Comparison of ENCODE assay signal across 8 cellular contexts in genomic region chr3:151871639-151872468, GRCh38. TPM values are rescaled to one million over a fixed set of nuclear protein-coding genes. Genes with fewer than 3 reads are reported as not detected.
A peak's percentile ranks its signal among the peaks of the same experiment; 100 is the strongest.
DNase-seq lines count a peak whose midpoint lies in the region; ATAC-seq and TF ChIP-seq lines count a peak whose summit lies in the region.

No MANE protein-coding gene starts in this region.

- intact Hi-C loops in activated CD8-positive, alpha-beta T cell treated with anti-CD3 and anti-CD28 coated beads for 36 hours (cut with micrococcal nuclease) = no loop called here

- H3K4me1 Mint-ChIP-seq in activated CD8-positive, alpha-beta T cell treated with anti-CD3 and anti-CD28 coated beads for 36 hours (ENCODE audit: low read depth) = peaks cover 17% of the 10 kb centered on the region

- H3K27ac Mint-ChIP-seq in activated CD8-positive, alpha-beta T cell treated with anti-CD3 and anti-CD28 coated beads for 36 hours = no peak overlapping the region

- no peak overlapping the region for H3K4me3 ChIP-seq in ACC112 (ENCODE audit: low read depth, low read length)

- TF ChIP-seq CTCF in activated CD8-positive, alpha-beta T cell treated with anti-CD3 and anti-CD28 coated beads for 36 hours (IDR thresholded peaks at IDR 0.05) = no peak
- TF ChIP-seq CTCF in RWPE1 (conservative IDR thresholded peaks at IDR 0.05; ENCODE audit: low read depth) = no peak

- H3K27ac ChIP-seq in ACC112 (ENCODE audit: low read depth, low read length) = no peak overlapping the region
- no peak overlapping the region for H3K27ac ChIP-seq in RWPE1

- H3K36me3 Mint-ChIP-seq in activated CD8-positive, alpha-beta T cell treated with anti-CD3 and anti-CD28 coated beads for 36 hours (ENCODE audit: low read depth) = no peaks in the 10 kb centered on the region

- POLR2A ChIA-PET in activated CD8-positive, alpha-beta T cell treated with anti-CD3 and anti-CD28 coated beads for 36 hours (lab: Charles Lee) = interaction anchor here (1.2 kb wide), 1 partner anchor 27 kb away, joined by 3 read pairs; no protein-coding TSS in a partner anchor
- POLR2A ChIA-PET in RWPE1 (lab: Yijun Ruan, JAX; ENCODE audit: low non-redundant PET) = no interaction called here

- H3K27me3 Mint-ChIP-seq in activated CD8-positive, alpha-beta T cell treated with anti-CD3 and anti-CD28 coated beads for 36 hours = peaks cover 2% of the 10 kb centered on the region

- DNase-seq in activated CD8-positive, alpha-beta T cell treated with anti-CD3 and anti-CD28 coated beads for 36 hours = no peak
- DNase-seq in midbrain (lab: John Stamatoyannopoulos, UW) (peak; percentile 33), NCI-H345 treated with DMSO at 0.1 percent for 48 hours (lab: John Stamatoyannopoulos, UW; ENCODE audit: unreplicated experiment) (no peak), HPDE6-E6E7 (ENCODE audit: extremely low spot score) (no peak), RWPE1 (ENCODE audit: low spot score) (no peak)

- H3K27me3 ChIP-seq in ACC112 (ENCODE audit: insufficient read depth, low read length) = no peaks in the 10 kb centered on the region

- CTCF ChIA-PET in activated CD8-positive, alpha-beta T cell treated with anti-CD3 and anti-CD28 coated beads for 36 hours (lab: Charles Lee) = interaction anchor here (1.3 kb wide), 1 partner anchor 33 kb away, joined by 4 read pairs; no protein-coding TSS in a partner anchor
- CTCF ChIA-PET in RWPE1 (lab: Yijun Ruan, JAX) = interaction anchor here (0.6 kb wide), 1 partner anchor 16 kb away, joined by 3 read pairs; no protein-coding TSS in a partner anchor

- peak overlapping the region; percentile 58 for H2AFZ ChIP-seq in ACC112 (ENCODE audit: low read length, unreplicated experiment)

- H3K4me3 Mint-ChIP-seq in activated CD8-positive, alpha-beta T cell treated with anti-CD3 and anti-CD28 coated beads for 36 hours = no peak overlapping the region

- H3K9me3 Mint-ChIP-seq in activated CD8-positive, alpha-beta T cell treated with anti-CD3 and anti-CD28 coated beads for 36 hours = no peaks in the 10 kb centered on the region

- H3K36me3 ChIP-seq in ACC112 (ENCODE audit: insufficient read depth, low read length) = no peaks in the 10 kb centered on the region

- peak; percentile 86 for ATAC-seq in GM19395 (IDR thresholded peaks at IDR 0.05; ENCODE audit: unreplicated experiment)
- peak; percentile 75 for ATAC-seq in HG03196 (IDR thresholded peaks at IDR 0.05; ENCODE audit: unreplicated experiment)
- peak; percentile 47 for ATAC-seq in activated CD8-positive, alpha-beta T cell treated with anti-CD3 and anti-CD28 coated beads for 36 hours

- H3K79me2 ChIP-seq in ACC112 (ENCODE audit: control insufficient read depth, insufficient read depth, low read length, unreplicated experiment) = no peaks in the 10 kb centered on the region

- H3K4me1 ChIP-seq in ACC112 (ENCODE audit: control insufficient read depth, insufficient read depth, low read length, unreplicated experiment) = peaks cover 15% of the 10 kb centered on the region

RNA-seq across cellular contexts. Expression of gene SUCNR1, which starts 1.6 kb away (rescaled TPM):
- total RNA-seq in activated CD8-positive, alpha-beta T cell treated with anti-CD3 and anti-CD28 coated beads for 36 hours = not detected

RNA-seq across cellular contexts. Expression of gene AADAC, which starts 57.9 kb away (rescaled TPM):
- total RNA-seq in activated CD8-positive, alpha-beta T cell treated with anti-CD3 and anti-CD28 coated beads for 36 hours = not detected
